In the genomic region with DNA sequence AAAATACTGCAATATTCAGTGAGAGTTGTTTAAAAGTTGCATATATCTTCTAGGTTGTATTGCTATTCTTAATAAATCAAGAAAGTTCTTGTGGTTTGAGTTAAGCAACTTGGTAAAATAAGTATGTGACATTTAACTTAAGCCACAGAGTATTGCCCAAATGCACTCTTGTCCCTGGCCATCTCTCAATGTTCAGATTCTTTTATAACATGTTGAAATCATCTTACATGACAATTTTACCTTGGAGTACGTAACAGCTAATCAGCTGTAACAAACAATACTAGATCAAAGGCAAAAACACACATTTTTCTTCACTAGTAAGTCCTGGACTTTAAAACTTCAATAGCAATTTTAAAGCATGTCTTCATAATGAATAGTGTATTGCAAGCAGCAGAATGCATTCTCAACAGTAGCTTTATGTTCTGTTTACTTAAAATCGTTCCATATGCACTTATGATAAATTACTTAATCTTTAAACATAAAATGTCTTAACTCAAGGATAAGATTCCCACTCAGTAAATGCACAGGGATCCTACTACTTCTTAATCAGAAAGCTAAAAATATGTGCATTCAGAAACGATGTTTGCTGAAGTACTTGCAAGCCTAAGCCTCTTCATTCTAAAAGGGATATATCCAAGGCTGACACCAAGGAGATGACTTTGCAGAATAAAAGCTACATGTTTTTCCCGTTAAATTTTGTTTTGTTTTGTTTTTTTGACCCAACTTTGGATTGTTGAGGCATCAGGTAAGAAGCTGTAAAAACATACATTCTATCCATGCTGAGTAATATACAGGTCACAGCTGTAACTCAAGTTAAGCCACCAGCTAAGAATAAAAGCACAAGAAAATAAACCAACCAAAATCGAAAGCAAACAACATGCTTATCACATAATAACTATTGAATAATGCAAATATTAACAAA, we compare ENCODE assay signal across 16 cellular contexts.
DNase-seq lines count a peak whose midpoint lies in the region; ATAC-seq, FAIRE-seq and TF ChIP-seq lines count a peak whose summit lies in the region.
"Had no signal": no experiment of that assay in that cellular context is flagged by ENCODE, and none has a peak within 500 bp of the region (broad histone marks: within the 10 kb centered on the region; RNA-seq: fewer than 3 reads in every experiment).

No MANE protein-coding gene starts in this region.

- H2AFZ ChIP-seq in PC-3 (ENCODE audit: low read length): peak overlapping the region; percentile 50; the same call in 1 of the 2 replicates
- H2AFZ ChIP-seq in endothelial cell of umbilical vein (ENCODE audit: low read depth, low read length): peak overlapping the region; percentile 92
- H2AFZ ChIP-seq in neural progenitor cell (replicated peaks): peak overlapping the region; percentile 7

- ATAC-seq in PC-3 (peak; percentile 77), HG03521 (IDR thresholded peaks at IDR 0.05; ENCODE audit: unreplicated experiment) (no peak)
- no peak for ATAC-seq in activated naive CD8-positive, alpha-beta T cell treated with anti-CD3 and anti-CD28 coated beads, Interleukin-2, amount 50 U/mL, for 24 hours

- peaks cover 4% of the 10 kb centered on the region for H3K9me3 Mint-ChIP-seq in neural progenitor cell
- no peaks in the 10 kb centered on the region for H3K9me3 Mint-ChIP-seq in activated naive CD8-positive, alpha-beta T cell treated with anti-CD3 and anti-CD28 coated beads, Interleukin-2, amount 50 U/mL, for 24 hours
- H3K9me3 Mint-ChIP-seq: activated naive CD4-positive, alpha-beta T cell treated with anti-CD3 and anti-CD28 coated beads, Interleukin-2, amount 50 U/mL, for 24 hours had no signal

- no peaks in the 10 kb centered on the region for H3K27me3 Mint-ChIP-seq in neural progenitor cell (ENCODE audit: insufficient read depth, low read depth)
- peaks cover 2% of the 10 kb centered on the region for H3K27me3 Mint-ChIP-seq in activated naive CD8-positive, alpha-beta T cell treated with anti-CD3 and anti-CD28 coated beads, Interleukin-2, amount 50 U/mL, for 24 hours

- CTCF ChIA-PET in PC-3 (lab: Charles Lee): interaction anchor here (0.6 to 1.2 kb wide), 6 partner anchors 34 to 972 kb away, joined by 3 to 17 read pairs (median 4); no protein-coding TSS in a partner anchor
- CTCF ChIA-PET in endothelial cell of umbilical vein (lab: Charles Lee): interaction anchor here (0.6 to 4.0 kb wide), 41 partner anchors 9 to 1366 kb away, joined by 3 to 45 read pairs (median 4); partner anchors contain the start of gene NFIB

- no peaks in the 10 kb centered on the region for H3K36me3 ChIP-seq in PC-3 (ENCODE audit: low read depth, low read length)
- no peaks in the 10 kb centered on the region for H3K36me3 ChIP-seq in endothelial cell of umbilical vein (ENCODE audit: control insufficient read depth in 2 of 2, extremely low read depth in 1 of 2, insufficient read depth in 2 of 2, low read length in 2 of 2)
- H3K36me3 ChIP-seq in neural progenitor cell: no peaks in the 10 kb centered on the region
- H3K36me3 ChIP-seq: gastroesophageal sphincter, WERI-Rb-1 had no signal

- no peak overlapping the region for H3K4me3 Mint-ChIP-seq in neural progenitor cell
- H3K4me3 Mint-ChIP-seq in activated naive CD8-positive, alpha-beta T cell treated with anti-CD3 and anti-CD28 coated beads, Interleukin-2, amount 50 U/mL, for 24 hours: no peak overlapping the region
- H3K4me3 Mint-ChIP-seq: activated naive CD4-positive, alpha-beta T cell treated with anti-CD3 and anti-CD28 coated beads, Interleukin-2, amount 50 U/mL, for 24 hours had no signal

- H3K27ac ChIP-seq in PC-3 (ENCODE audit: low read length): 0 out of 2 replicates have a peak overlapping the region, but pooled peaks have one; percentile 1
- peak overlapping the region; percentile 80 for H3K27ac ChIP-seq in endothelial cell of umbilical vein (ENCODE audit: insufficient read depth, low read depth, low read length)
- no peak overlapping the region for H3K27ac ChIP-seq in neural progenitor cell
- H3K27ac ChIP-seq: gastroesophageal sphincter, WERI-Rb-1 had no signal

- no peak for TF ChIP-seq POLR2A in endothelial cell of umbilical vein (IDR thresholded peaks at IDR 0.05; ENCODE audit: low read depth, low read length)

- H3K27me3 ChIP-seq in PC-3 (ENCODE audit: low read length) (no peaks in the 10 kb centered on the region), endothelial cell of umbilical vein (ENCODE audit: control insufficient read depth in 2 of 2, insufficient read depth in 2 of 2, low read length in 2 of 2) (no peaks in the 10 kb centered on the region), neural progenitor cell (no peaks in the 10 kb centered on the region)
- H3K27me3 ChIP-seq: gastroesophageal sphincter had no signal

- H3K4me1 ChIP-seq in PC-3 (ENCODE audit: insufficient read depth, low read length) (peaks cover 20% of the 10 kb centered on the region), endothelial cell of umbilical vein (ENCODE audit: control insufficient read depth, extremely low read depth, insufficient read depth, low read length) (peaks cover 16% of the 10 kb centered on the region), neural progenitor cell (peaks cover 5% of the 10 kb centered on the region)
- H3K4me1 ChIP-seq: gastroesophageal sphincter had no signal

- H3K4me3 ChIP-seq in PC-3 (ENCODE audit: low read length) (peak overlapping the region; percentile 58), endothelial cell of umbilical vein (replicated peaks in 1 of 3; ENCODE audit: insufficient read depth in 1 of 3, low read depth in 1 of 3, low read length in 3 of 3) (peak overlapping the region in 1 of 3 experiments; percentile 11), neural progenitor cell (no peak overlapping the region)
- H3K4me3 ChIP-seq: gastroesophageal sphincter had no signal

- no peaks in the 10 kb centered on the region for H3K9me3 ChIP-seq in PC-3 (ENCODE audit: low read length)
- no peaks in the 10 kb centered on the region for H3K9me3 ChIP-seq in endothelial cell of umbilical vein (replicated peaks; ENCODE audit: control insufficient read depth, insufficient read depth, low read length)
- no peaks in the 10 kb centered on the region for H3K9me3 ChIP-seq in neural progenitor cell (ENCODE audit: low read depth)
- H3K9me3 ChIP-seq: gastroesophageal sphincter had no signal

- H3K79me2 ChIP-seq in PC-3 (ENCODE audit: low read length) (no peaks in the 10 kb centered on the region), endothelial cell of umbilical vein (ENCODE audit: control insufficient read depth, insufficient read depth, low read length) (no peaks in the 10 kb centered on the region), neural progenitor cell (ENCODE audit: low read depth) (no peaks in the 10 kb centered on the region)

- H3K9ac ChIP-seq in PC-3 (ENCODE audit: low read length): no peak overlapping the region
- peak overlapping the region; percentile 7 for H3K9ac ChIP-seq in endothelial cell of umbilical vein (replicated peaks; ENCODE audit: extremely low read depth, insufficient read depth, low read length)
- H3K9ac ChIP-seq in neural progenitor cell: no peak overlapping the region

- peaks cover 11% of the 10 kb centered on the region for H3K4me1 Mint-ChIP-seq in neural progenitor cell
- no peaks in the 10 kb centered on the region for H3K4me1 Mint-ChIP-seq in activated naive CD8-positive, alpha-beta T cell treated with anti-CD3 and anti-CD28 coated beads, Interleukin-2, amount 50 U/mL, for 24 hours
- H3K4me1 Mint-ChIP-seq: activated naive CD4-positive, alpha-beta T cell treated with anti-CD3 and anti-CD28 coated beads, Interleukin-2, amount 50 U/mL, for 24 hours had no signal

- POLR2A ChIA-PET in PC-3 (lab: Charles Lee; ENCODE audit: unreplicated experiment) (interaction anchor here (0.6 to 0.7 kb wide), 3 partner anchors 85 to 293 kb away, joined by 3 to 7 read pairs (median 4); no protein-coding TSS in a partner anchor), endothelial cell of umbilical vein (lab: Charles Lee) (interaction anchor here (1.2 kb wide), 1 partner anchor 53 kb away, joined by 4 read pairs; no protein-coding TSS in a partner anchor)

- no peaks in the 10 kb centered on the region for H3F3A ChIP-seq in PC-3 (ENCODE audit: low read length, unreplicated experiment)
- no peaks in the 10 kb centered on the region for H3F3A ChIP-seq in neural progenitor cell (ENCODE audit: low read depth)

- intact Hi-C loops in PC-3 (cut with micrococcal nuclease) (loop anchor here (2.0 to 5.0 kb wide), 3 partner anchors 48 to 973 kb away; no protein-coding TSS in a partner anchor), endothelial cell of umbilical vein (cut with micrococcal nuclease) (loop anchor here (1.0 to 10.0 kb wide), 14 partner anchors 28 to 1366 kb away; no protein-coding TSS in a partner anchor)

- TF ChIP-seq CTCF in PC-3 (conservative IDR thresholded peaks at IDR 0.05; ENCODE audit: low read depth, low read length): no peak
- TF ChIP-seq CTCF in endothelial cell of umbilical vein (IDR thresholded peaks at IDR 0.05; ENCODE audit: extremely low read depth in 1 of 2, insufficient read depth in 1 of 2, low read depth in 1 of 2, low read length in 2 of 2): no peak
- TF ChIP-seq CTCF in neural progenitor cell (IDR thresholded peaks at IDR 0.05): no peak

- no peaks in the 10 kb centered on the region for H3K36me3 Mint-ChIP-seq in neural progenitor cell
- H3K36me3 Mint-ChIP-seq in activated naive CD8-positive, alpha-beta T cell treated with anti-CD3 and anti-CD28 coated beads, Interleukin-2, amount 50 U/mL, for 24 hours (ENCODE audit: low read depth): no peaks in the 10 kb centered on the region
- H3K36me3 Mint-ChIP-seq: activated naive CD4-positive, alpha-beta T cell treated with anti-CD3 and anti-CD28 coated beads, Interleukin-2, amount 50 U/mL, for 24 hours had no signal

- dilution Hi-C loops in endothelial cell of umbilical vein (cut with MboI; ENCODE audit: extremely low pct_ligation_motif_present, low sequenced_read_pairs): no loop called here

- H3K9me2 ChIP-seq in PC-3 (replicated peaks; ENCODE audit: low read length): no peaks in the 10 kb centered on the region

- no peaks in the 10 kb centered on the region for H3K9me1 ChIP-seq in endothelial cell of umbilical vein (replicated peaks; ENCODE audit: control insufficient read depth, extremely low read depth, insufficient read depth, low read length)

- H4K20me1 ChIP-seq in PC-3 (ENCODE audit: low read length): no peaks in the 10 kb centered on the region
- H4K20me1 ChIP-seq in endothelial cell of umbilical vein (replicated peaks; ENCODE audit: control insufficient read depth, extremely low read depth, insufficient read depth, low read length): no peaks in the 10 kb centered on the region
- no peaks in the 10 kb centered on the region for H4K20me1 ChIP-seq in neural progenitor cell (ENCODE audit: low read depth)

- peak; percentile 7 for DNase-seq in GM03348 (ENCODE audit: low spot score)
- DNase-seq in PC-3: no peak
- no peak for DNase-seq in endothelial cell of umbilical vein (ENCODE audit: low read depth, low spot score)
- DNase-seq in neural progenitor cell (ENCODE audit: low spot score): no peak
- no peak for DNase-seq in RKO (ENCODE audit: low spot score)
- no peak for DNase-seq in activated naive CD8-positive, alpha-beta T cell treated with anti-CD3 and anti-CD28 coated beads, Interleukin-2, amount 50 U/mL, for 24 hours
- no peak for DNase-seq in MV-4-11 (lab: John Stamatoyannopoulos, UW)
- DNase-seq: activated CD8-positive, alpha-beta memory T cell treated with anti-CD3 and anti-CD28 coated beads, Interleukin-2, amount 50 U/mL, for 4 hours; KG1; kidney; retina; stimulated activated naive CD4-positive, alpha-beta T cell had no signal

- H3K4me2 ChIP-seq in PC-3 (ENCODE audit: low read length): peak overlapping the region; percentile 76
- H3K4me2 ChIP-seq in endothelial cell of umbilical vein (ENCODE audit: insufficient read depth, low read length): peak overlapping the region; percentile 63
- H3K4me2 ChIP-seq in neural progenitor cell: no peak overlapping the region

- H3K27ac Mint-ChIP-seq in neural progenitor cell: no peak overlapping the region
- H3K27ac Mint-ChIP-seq in activated naive CD8-positive, alpha-beta T cell treated with anti-CD3 and anti-CD28 coated beads, Interleukin-2, amount 50 U/mL, for 24 hours: no peak overlapping the region
- H3K27ac Mint-ChIP-seq: activated naive CD4-positive, alpha-beta T cell treated with anti-CD3 and anti-CD28 coated beads, Interleukin-2, amount 50 U/mL, for 24 hours had no signal

- BruUV-seq in PC-3 (replicated peaks; lab: Mats Ljungman, UMichigan) (no TSS peak), endothelial cell of umbilical vein (replicated peaks; lab: Mats Ljungman, UMichigan) (TSS peak; percentile 80)

- peak; percentile 24 for FAIRE-seq in endothelial cell of umbilical vein (lab: Jason Lieb, UNC)
- FAIRE-seq: kidney had no signal

Comparison
In these comparisons a context has a peak if more than half of its experiments do, and no peak if none do; other contexts are left out.
1. H2AFZ ChIP-seq: peak in every context shown above with its lines; median percentile 92 in endothelial cell of umbilical vein; 50 in PC-3; 7 in neural progenitor cell.